ENCODE assay signal across 8 cellular contexts in genomic region chr1:212858055-212858460, GRCh38. TPM values are rescaled to one million over a fixed set of nuclear protein-coding genes. Genes with fewer than 3 reads are reported as not detected.
DNase-seq lines count a peak whose midpoint lies in the region; ATAC-seq and TF ChIP-seq lines count a peak whose summit lies in the region.

FLVCR1 (plus strand) TSS chr1:212858275; CDS start chr1:212858453, 178 bp downstream.

- H3K27me3 Mint-ChIP-seq in activated naive CD8-positive, alpha-beta T cell treated with anti-CD3 and anti-CD28 coated beads, Interleukin-2, amount 50 U/mL, for 24 hours: no peaks in the 10 kb centered on the region

- peak within 1 kb of the TSS; percentile 57 for H3K9ac ChIP-seq in parathyroid adenoma

- 0% methylated on average over 17 to 21 of the region's 50 CpGs for WGBS in tibial nerve, 2 donors

- in situ Hi-C loops in GM13976 (cut with MboI; ENCODE audit: low sequenced_read_pairs, unreplicated experiment): no loop called here

- H3K9me3 Mint-ChIP-seq in activated naive CD8-positive, alpha-beta T cell treated with anti-CD3 and anti-CD28 coated beads, Interleukin-2, amount 50 U/mL, for 24 hours: no peaks in the 10 kb centered on the region

- H3K27me3 ChIP-seq in cardiac muscle cell: no peaks in the 10 kb centered on the region
- H3K27me3 ChIP-seq in parathyroid adenoma (ENCODE audit: control insufficient read depth, insufficient read depth, low read length): no peaks in the 10 kb centered on the region
- no peaks in the 10 kb centered on the region for H3K27me3 ChIP-seq in tibial nerve

- ATAC-seq in HG02852 (IDR thresholded peaks at IDR 0.05; ENCODE audit: unreplicated experiment): peak; percentile 98
- ATAC-seq in activated naive CD8-positive, alpha-beta T cell treated with anti-CD3 and anti-CD28 coated beads, Interleukin-2, amount 50 U/mL, for 24 hours: peak; percentile 98

- H3K9me3 ChIP-seq in cardiac muscle cell (ENCODE audit: low read depth) (no peaks in the 10 kb centered on the region), parathyroid adenoma (ENCODE audit: control insufficient read depth, low read length) (no peaks in the 10 kb centered on the region), tibial nerve (no peaks in the 10 kb centered on the region)

- peak within 1 kb of the TSS; percentile 87 for H3K27ac ChIP-seq in cardiac muscle cell
- peak within 1 kb of the TSS; percentile 71 for H3K27ac ChIP-seq in parathyroid adenoma
- peak within 1 kb of the TSS; percentile 79 to 94 (median 87) for H3K27ac ChIP-seq in tibial nerve

- peak within 1 kb of the TSS; percentile 85 for H2AFZ ChIP-seq in parathyroid adenoma

- DNase-seq in GM13976 (ENCODE audit: low spot score): peak; percentile 98
- peak; percentile 86 for DNase-seq in NCI-H1436 treated with DMSO at 0.1 percent for 48 hours (lab: John Stamatoyannopoulos, UW)
- DNase-seq in T follicular helper cell (ENCODE audit: low read depth): peak; percentile 80
- DNase-seq in activated naive CD8-positive, alpha-beta T cell treated with anti-CD3 and anti-CD28 coated beads, Interleukin-2, amount 50 U/mL, for 24 hours: peak; percentile 95
- DNase-seq in cardiac muscle cell (ENCODE audit: low read depth in 1 of 2, low spot score in 1 of 2): peak; percentile 96 to 98
- peak; percentile 93 to 95 for DNase-seq in tibial nerve (ENCODE audit: low spot score in 2 of 2)

- peak within 1 kb of the TSS; percentile 97 for H3K27ac Mint-ChIP-seq in activated naive CD8-positive, alpha-beta T cell treated with anti-CD3 and anti-CD28 coated beads, Interleukin-2, amount 50 U/mL, for 24 hours

- H3K4me1 ChIP-seq in cardiac muscle cell (ENCODE audit: low read depth) (peaks cover 18% of the 10 kb centered on the region), parathyroid adenoma (no peaks in the 10 kb centered on the region), tibial nerve (peaks cover 3 to 35% (median 15%) of the 10 kb centered on the region in 4 donors)

- TF ChIP-seq EP300 in tibial nerve (IDR thresholded peaks at IDR 0.05): peak; percentile 54 to 82

- peaks cover 24% of the 10 kb centered on the region for H3K4me1 Mint-ChIP-seq in activated naive CD8-positive, alpha-beta T cell treated with anti-CD3 and anti-CD28 coated beads, Interleukin-2, amount 50 U/mL, for 24 hours

- H3K4me2 ChIP-seq in parathyroid adenoma (ENCODE audit: low read length): peak within 1 kb of the TSS; percentile 93

- peak in 1 of 2 donors; percentile 81 for TF ChIP-seq POLR2A in tibial nerve (IDR thresholded peaks at IDR 0.05)

- H3K79me2 ChIP-seq in parathyroid adenoma: no peaks in the 10 kb centered on the region

- H3K36me3 ChIP-seq in cardiac muscle cell (no peaks in the 10 kb centered on the region), parathyroid adenoma (ENCODE audit: control insufficient read depth, insufficient read depth, low read length) (no peaks in the 10 kb centered on the region), tibial nerve (peaks cover 0 to 15% (median 0%) of the 10 kb centered on the region in 3 donors)

- H3K36me3 Mint-ChIP-seq in activated naive CD8-positive, alpha-beta T cell treated with anti-CD3 and anti-CD28 coated beads, Interleukin-2, amount 50 U/mL, for 24 hours (ENCODE audit: low read depth): peaks cover 11% of the 10 kb centered on the region

- TF ChIP-seq CTCF in GM13976 (IDR thresholded peaks at IDR 0.05; ENCODE audit: borderline replicate concordance, control extremely low read depth, extremely low read depth, insufficient read depth, missing control alignments): no peak
- TF ChIP-seq CTCF in cardiac muscle cell (IDR thresholded peaks at IDR 0.05; ENCODE audit: low read depth, low read length): no peak
- TF ChIP-seq CTCF in parathyroid adenoma (IDR thresholded peaks at IDR 0.05): no peak
- TF ChIP-seq CTCF in tibial nerve (IDR thresholded peaks at IDR 0.05): peak in 1 of 5 experiments; percentile 43

- H3K4me3 ChIP-seq in cardiac muscle cell (peak within 1 kb of the TSS; percentile 50), parathyroid adenoma (ENCODE audit: low read depth, low read length) (peak within 1 kb of the TSS; percentile 92), tibial nerve (peak within 1 kb of the TSS; percentile 84 to 95 (median 90))

- H3K4me3 Mint-ChIP-seq in activated naive CD8-positive, alpha-beta T cell treated with anti-CD3 and anti-CD28 coated beads, Interleukin-2, amount 50 U/mL, for 24 hours: no peak within 1 kb of the TSS

RNA-seq across cellular contexts. Expression of gene FLVCR1, which starts in this region (rescaled TPM):
- total RNA-seq in cardiac muscle cell (9.8 and 11.7 TPM in 2 replicates), tibial nerve (10 to 100 TPM in 3 of 4 donors, 1 to 10 TPM in 1; 3.7 to 29.4 (median 14.0) TPM)
- 7.8 and 13.6 TPM in 2 replicates for polyA plus RNA-seq in cardiac muscle cell

Comparison
In these comparisons a context has a peak if more than half of its experiments do, and no peak if none do; other contexts are left out.
1. Peak in every context shown above with its lines: DNase-seq, ATAC-seq, H3K4me3 ChIP-seq and H3K27ac ChIP-seq.